ENCODE assay signal across 10 cellular contexts in the genomic region with DNA sequence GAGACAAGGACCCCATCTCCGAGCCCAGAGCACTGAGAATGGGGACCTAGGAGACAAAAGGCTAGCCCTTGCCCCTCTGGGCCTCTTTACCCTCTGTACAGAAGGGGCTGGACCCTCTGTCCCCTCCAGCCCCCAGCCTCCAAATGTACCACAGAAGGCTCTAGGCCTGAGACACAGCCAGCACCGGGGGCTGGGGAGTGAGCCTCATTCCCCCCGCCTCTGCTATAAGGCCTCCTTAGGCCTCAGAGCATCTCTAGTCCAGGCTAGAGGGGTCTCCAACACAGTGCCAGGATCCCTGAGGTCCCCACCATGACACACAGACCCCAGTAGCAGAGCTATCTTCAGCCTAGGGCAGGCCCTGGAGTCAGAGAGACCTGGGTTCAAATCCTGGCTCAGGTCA. TPM values are rescaled to one million over a fixed set of nuclear protein-coding genes. Genes with fewer than 3 reads are reported as not detected.
A peak's percentile ranks its signal among the peaks of the same experiment; 100 is the strongest.
DNase-seq lines count a peak whose midpoint lies in the region; ATAC-seq, FAIRE-seq and TF ChIP-seq lines count a peak whose summit lies in the region.
"Had no signal": no experiment of that assay in that cellular context is flagged by ENCODE, and none has a peak within 500 bp of the region (broad histone marks: within the 10 kb centered on the region; RNA-seq: fewer than 3 reads in every experiment).

No MANE protein-coding gene starts in this region.

- no peak for TF ChIP-seq CTCF in OCI-LY1 (IDR thresholded peaks at IDR 0.05; ENCODE audit: low read length)
- TF ChIP-seq CTCF in endothelial cell of umbilical vein (IDR thresholded peaks at IDR 0.05; ENCODE audit: extremely low read depth in 1 of 2, insufficient read depth in 1 of 2, low read depth in 1 of 2, low read length in 2 of 2): no peak
- TF ChIP-seq CTCF in pancreas (IDR thresholded peaks at IDR 0.05): no peak
- TF ChIP-seq CTCF in GM13976 (IDR thresholded peaks at IDR 0.05; ENCODE audit: borderline replicate concordance, control extremely low read depth, extremely low read depth, insufficient read depth, missing control alignments): no peak

- H3K9me1 ChIP-seq in endothelial cell of umbilical vein (replicated peaks; ENCODE audit: control insufficient read depth, extremely low read depth, insufficient read depth, low read length): no peaks in the 10 kb centered on the region

- H3K9me2 ChIP-seq in OCI-LY1 (ENCODE audit: low read depth, low read length): no peaks in the 10 kb centered on the region

- H3K4me2 ChIP-seq in OCI-LY1 (ENCODE audit: low read length) (peak overlapping the region; percentile 94; the same call in 1 of the 2 replicates), endothelial cell of umbilical vein (ENCODE audit: insufficient read depth, low read length) (peak overlapping the region; percentile 74)

- peaks cover 36% of the 10 kb centered on the region for H3K4me1 ChIP-seq in CD4-positive, CD25-positive, alpha-beta regulatory T cell (ENCODE audit: control insufficient read depth, insufficient read depth, low read length, poor library complexity, severe bottlenecking)
- H3K4me1 ChIP-seq in OCI-LY1 (ENCODE audit: insufficient read depth, low read length, severe bottlenecking) (peaks cover 53% of the 10 kb centered on the region), endothelial cell of umbilical vein (ENCODE audit: control insufficient read depth, extremely low read depth, insufficient read depth, low read length) (peaks cover 29% of the 10 kb centered on the region), pancreas (peaks cover 12 to 29% (median 27%) of the 10 kb centered on the region in 3 donors)

- FAIRE-seq in endothelial cell of umbilical vein (lab: Jason Lieb, UNC) (no peak), pancreas (lab: Jason Lieb, UNC) (no peak)

- H3K9me3 Mint-ChIP-seq in CD4-positive, CD25-positive, alpha-beta regulatory T cell: no peaks in the 10 kb centered on the region

- WGBS in pancreas, 2 donors: 82 to 83% methylated on average over 3 of the region's 3 CpGs

- H3K27ac Mint-ChIP-seq in CD4-positive, CD25-positive, alpha-beta regulatory T cell: no peak overlapping the region

- no peaks in the 10 kb centered on the region for H3K36me3 ChIP-seq in CD4-positive, CD25-positive, alpha-beta regulatory T cell (ENCODE audit: control insufficient read depth, insufficient read depth, low read length)
- H3K36me3 ChIP-seq in OCI-LY1 (ENCODE audit: insufficient read depth, low read length) (no peaks in the 10 kb centered on the region), endothelial cell of umbilical vein (ENCODE audit: control insufficient read depth in 2 of 2, extremely low read depth in 1 of 2, insufficient read depth in 2 of 2, low read length in 2 of 2) (peaks cover 18 to 35% of the 10 kb centered on the region in 2 experiments), pancreas (peaks cover under 1 to 31% (median 12%) of the 10 kb centered on the region in 3 donors)

- TF ChIP-seq POLR2A in endothelial cell of umbilical vein (IDR thresholded peaks at IDR 0.05; ENCODE audit: low read depth, low read length): no peak

- dilution Hi-C loops in endothelial cell of umbilical vein (cut with MboI; ENCODE audit: extremely low pct_ligation_motif_present, low sequenced_read_pairs): no loop called here

- POLR2A ChIA-PET in endothelial cell of umbilical vein (lab: Charles Lee): interaction anchor here (2.5 kb wide), 1 partner anchor 117 kb away, joined by 24 read pairs; the partner anchor contains the start of genes MORC2 and TUG1

- BruUV-seq in endothelial cell of umbilical vein (replicated peaks; lab: Mats Ljungman, UMichigan): no TSS peak

- H3K4me1 Mint-ChIP-seq in CD4-positive, CD25-positive, alpha-beta regulatory T cell: peaks cover 0 to 37% (median 14%) of the 10 kb centered on the region in 4 donors

- ATAC-seq in CD4-positive, CD25-positive, alpha-beta regulatory T cell (ENCODE audit: low read depth in 2 of 2): no peak
- no peak for ATAC-seq in pancreas
- ATAC-seq: esophagus mucosa had no signal

- H3F3A ChIP-seq in OCI-LY1 (ENCODE audit: insufficient read depth, low read length): no peaks in the 10 kb centered on the region

- H3K4me3 ChIP-seq in CD4-positive, CD25-positive, alpha-beta regulatory T cell (ENCODE audit: low read depth, low read length): no peak overlapping the region
- H3K4me3 ChIP-seq in OCI-LY1 (ENCODE audit: low read depth, low read length, poor library complexity, severe bottlenecking) (no peak overlapping the region), endothelial cell of umbilical vein (replicated peaks in 1 of 3; ENCODE audit: insufficient read depth in 1 of 3, low read depth in 1 of 3, low read length in 3 of 3) (peak overlapping the region in 1 of 3 experiments; percentile 71), pancreas (peak overlapping the region in 1 of 4 donors; percentile 60)

- H3K27me3 Mint-ChIP-seq in CD4-positive, CD25-positive, alpha-beta regulatory T cell: no peaks in the 10 kb centered on the region

- H3K36me3 Mint-ChIP-seq in CD4-positive, CD25-positive, alpha-beta regulatory T cell: no peaks in the 10 kb centered on the region

- H2AFZ ChIP-seq in OCI-LY1 (ENCODE audit: low read length) (no peak overlapping the region), endothelial cell of umbilical vein (ENCODE audit: low read depth, low read length) (no peak overlapping the region)

- H3K27me3 ChIP-seq in CD4-positive, CD25-positive, alpha-beta regulatory T cell (ENCODE audit: control insufficient read depth, insufficient read depth, low read length): no peaks in the 10 kb centered on the region
- H3K27me3 ChIP-seq in OCI-LY1 (ENCODE audit: insufficient read depth, low read length): no peaks in the 10 kb centered on the region
- no peaks in the 10 kb centered on the region for H3K27me3 ChIP-seq in endothelial cell of umbilical vein (ENCODE audit: control insufficient read depth in 2 of 2, insufficient read depth in 2 of 2, low read length in 2 of 2)
- H3K27me3 ChIP-seq in pancreas: no peaks in the 10 kb centered on the region

- intact Hi-C loops in endothelial cell of umbilical vein (cut with micrococcal nuclease): loop anchor here (1.0 kb wide), 2 partner anchors 138 to 323 kb away; no protein-coding TSS in a partner anchor
- intact Hi-C loops in pancreas (cut with DNase I): loop anchor here in 2 of 3 donors (5.0 kb wide), 2 partner anchors 134 to 139 kb away; no protein-coding TSS in a partner anchor

- H3K79me2 ChIP-seq in OCI-LY1 (ENCODE audit: insufficient read depth, low read length) (no peaks in the 10 kb centered on the region), endothelial cell of umbilical vein (ENCODE audit: control insufficient read depth, insufficient read depth, low read length) (peaks cover 80% of the 10 kb centered on the region)

- H3K9me3 ChIP-seq in CD4-positive, CD25-positive, alpha-beta regulatory T cell (ENCODE audit: control insufficient read depth in 2 of 2, low read length in 2 of 2): no peaks in the 10 kb centered on the region
- no peaks in the 10 kb centered on the region for H3K9me3 ChIP-seq in OCI-LY1 (ENCODE audit: low read length)
- H3K9me3 ChIP-seq in endothelial cell of umbilical vein (replicated peaks; ENCODE audit: control insufficient read depth, insufficient read depth, low read length): no peaks in the 10 kb centered on the region
- H3K9me3 ChIP-seq in pancreas: no peaks in the 10 kb centered on the region

- peak overlapping the region; percentile 51 to 89 (median 76) for H3K4me3 Mint-ChIP-seq in CD4-positive, CD25-positive, alpha-beta regulatory T cell

- in situ Hi-C loops in GM13976 (cut with MboI; ENCODE audit: low sequenced_read_pairs, unreplicated experiment): no loop called here

- CTCF ChIA-PET in endothelial cell of umbilical vein (lab: Charles Lee): interaction anchor here (1.0 to 5.4 kb wide), 12 partner anchors 9 to 323 kb away, joined by 3 to 150 read pairs (median 15); partner anchors contain the start of genes PLA2G3 and SELENOM

- no peak overlapping the region for H3K27ac ChIP-seq in CD4-positive, CD25-positive, alpha-beta regulatory T cell (ENCODE audit: insufficient read depth, low read length, poor library complexity, severe bottlenecking)
- H3K27ac ChIP-seq in OCI-LY1 (ENCODE audit: low read depth, low read length, poor library complexity, severe bottlenecking) (no peak overlapping the region), endothelial cell of umbilical vein (ENCODE audit: insufficient read depth, low read depth, low read length) (peak overlapping the region; percentile 78), pancreas (peak overlapping the region; percentile 84 to 94 (median 88))

- no peak overlapping the region; the same call in 1 of the 2 replicates for H3K9ac ChIP-seq in OCI-LY1 (ENCODE audit: low read length)
- peak overlapping the region; percentile 76 for H3K9ac ChIP-seq in endothelial cell of umbilical vein (replicated peaks; ENCODE audit: extremely low read depth, insufficient read depth, low read length)

- no peak for DNase-seq in CD4-positive, CD25-positive, alpha-beta regulatory T cell
- DNase-seq in endothelial cell of umbilical vein (ENCODE audit: low read depth, low spot score) (no peak), pancreas (peak in 2 of 6 donors; percentile 14 to 41), NCI-H1092 treated with DMSO at 0.1 percent for 48 hours (lab: John Stamatoyannopoulos, UW) (no peak), ecto neural progenitor cell (ENCODE audit: low spot score) (no peak), GM13976 (ENCODE audit: low spot score) (no peak), dedifferentiated amniotic fluid mesenchymal stem cell (ENCODE audit: extremely low spot score) (no peak)

- no peaks in the 10 kb centered on the region for H4K20me1 ChIP-seq in OCI-LY1 (ENCODE audit: insufficient read depth, low read length)
- H4K20me1 ChIP-seq in endothelial cell of umbilical vein (replicated peaks; ENCODE audit: control insufficient read depth, extremely low read depth, insufficient read depth, low read length): no peaks in the 10 kb centered on the region

RNA-seq across cellular contexts. Expression of gene SMTN, which starts 4.8 kb away (rescaled TPM):
- total RNA-seq in CD4-positive, CD25-positive, alpha-beta regulatory T cell: 6.5 TPM
- under 1 TPM in 3 of 4 donors, not detected in 1; 0.33 to 0.78 (median 0.47) TPM for polyA plus RNA-seq in CD4-positive, CD25-positive, alpha-beta regulatory T cell
- 197 and 201 TPM in 2 replicates for total RNA-seq in endothelial cell of umbilical vein
- polyA plus RNA-seq in endothelial cell of umbilical vein: 56.0 and 59.0 TPM in 2 replicates
- polyA plus RNA-seq in endothelial cell of umbilical vein (2011; cell fraction: cytosol; rRNA removed): 34.9 and 37.7 TPM in 2 replicates
- 164 and 190 TPM in 2 replicates for polyA plus RNA-seq in endothelial cell of umbilical vein (2011; cell fraction: nucleus; rRNA removed)
- polyA plus RNA-seq in endothelial cell of umbilical vein (2012): 51.7 and 108 TPM in 2 replicates
- polyA minus RNA-seq in endothelial cell of umbilical vein: 37.2 and 45.0 TPM in 2 replicates
- polyA minus RNA-seq in endothelial cell of umbilical vein (2011; cell fraction: cytosol; rRNA and poly(A)+ RNA removed): 7.0 TPM
- 46.6 and 75.9 TPM in 2 replicates for polyA minus RNA-seq in endothelial cell of umbilical vein (2011; cell fraction: nucleus; rRNA and poly(A)+ RNA removed)
- 10 to 100 TPM; 25.5 to 51.2 (median 37.7) TPM for total RNA-seq in pancreas
- polyA plus RNA-seq in pancreas: 10 to 100 TPM; 68.1 to 77.4 TPM

RNA-seq across cellular contexts. Expression of gene SELENOM, which starts 21.4 kb away (rescaled TPM):
- total RNA-seq in CD4-positive, CD25-positive, alpha-beta regulatory T cell: 30.6 TPM
- 100 to 1,000 TPM; 113 to 142 (median 133) TPM for polyA plus RNA-seq in CD4-positive, CD25-positive, alpha-beta regulatory T cell
- total RNA-seq in endothelial cell of umbilical vein (29.6 TPM in 2 replicates), pancreas (10 to 100 TPM; 46.1 to 62.4 (median 54.4) TPM)
- polyA plus RNA-seq in endothelial cell of umbilical vein (87.1 and 132 TPM in 2 replicates), pancreas (100 to 1,000 TPM; 118 TPM)
- polyA plus RNA-seq in endothelial cell of umbilical vein (2011; cell fraction: cytosol; rRNA removed): 35.4 and 66.1 TPM in 2 replicates
- polyA plus RNA-seq in endothelial cell of umbilical vein (2011; cell fraction: nucleus; rRNA removed): 27.3 and 31.4 TPM in 2 replicates
- 26.4 and 50.3 TPM in 2 replicates for polyA plus RNA-seq in endothelial cell of umbilical vein (2012)
- polyA minus RNA-seq in endothelial cell of umbilical vein: 12.0 and 16.9 TPM in 2 replicates
- 1.4 TPM for polyA minus RNA-seq in endothelial cell of umbilical vein (2011; cell fraction: cytosol; rRNA and poly(A)+ RNA removed)
- 9.3 and 15.6 TPM in 2 replicates for polyA minus RNA-seq in endothelial cell of umbilical vein (2011; cell fraction: nucleus; rRNA and poly(A)+ RNA removed)

RNA-seq across cellular contexts. Expression of gene INPP5J, which starts 36.8 kb away (rescaled TPM):
- total RNA-seq in CD4-positive, CD25-positive, alpha-beta regulatory T cell: not detected
- polyA plus RNA-seq in CD4-positive, CD25-positive, alpha-beta regulatory T cell: under 1 TPM in 1 of 4 donors, not detected in 3; 0.47 TPM
- total RNA-seq in endothelial cell of umbilical vein (0.49 and 0.65 TPM in 2 replicates), pancreas (10 to 100 TPM in 2 of 6 donors, 1 to 10 TPM in 4; 4.5 to 12.7 (median 8.2) TPM)
- polyA plus RNA-seq in endothelial cell of umbilical vein (0.43 and 0.59 TPM in 2 replicates), pancreas (10 to 100 TPM; 23.0 to 25.0 TPM)
- polyA plus RNA-seq in endothelial cell of umbilical vein (2011; cell fraction: cytosol; rRNA removed): 0.25 and 0.45 TPM in 2 replicates
- polyA plus RNA-seq in endothelial cell of umbilical vein (2011; cell fraction: nucleus; rRNA removed): 2.2 and 2.4 TPM in 2 replicates
- 0.32 and 0.44 TPM in 2 replicates for polyA plus RNA-seq in endothelial cell of umbilical vein (2012)
- 0.39 and 1.0 TPM in 2 replicates for polyA minus RNA-seq in endothelial cell of umbilical vein
- polyA minus RNA-seq in endothelial cell of umbilical vein (2011; cell fraction: cytosol; rRNA and poly(A)+ RNA removed): 5.3 TPM
- 0.53 and 0.58 TPM in 2 replicates for polyA minus RNA-seq in endothelial cell of umbilical vein (2011; cell fraction: nucleus; rRNA and poly(A)+ RNA removed)

RNA-seq across cellular contexts. Expression of gene PLA2G3, which starts 54.4 kb away (rescaled TPM):
- not detected for total RNA-seq in CD4-positive, CD25-positive, alpha-beta regulatory T cell
- not detected for polyA plus RNA-seq in CD4-positive, CD25-positive, alpha-beta regulatory T cell
- total RNA-seq in endothelial cell of umbilical vein: 0.75 and 1.0 TPM in 2 replicates
- polyA plus RNA-seq in endothelial cell of umbilical vein: 0.84 and 0.91 TPM in 2 replicates
- polyA plus RNA-seq in endothelial cell of umbilical vein (2011; cell fraction: cytosol; rRNA removed): 0.50 and 0.55 TPM in 2 replicates
- 0.43 and 0.49 TPM in 2 replicates for polyA plus RNA-seq in endothelial cell of umbilical vein (2011; cell fraction: nucleus; rRNA removed)
- polyA plus RNA-seq in endothelial cell of umbilical vein (2012): 0.16 and 0.25 TPM in 2 replicates
- 0.41 and 0.76 TPM in 2 replicates for polyA minus RNA-seq in endothelial cell of umbilical vein
- not detected for polyA minus RNA-seq in endothelial cell of umbilical vein (2011; cell fraction: cytosol; rRNA and poly(A)+ RNA removed)
- 0.14 and 0.29 TPM in 2 replicates for polyA minus RNA-seq in endothelial cell of umbilical vein (2011; cell fraction: nucleus; rRNA and poly(A)+ RNA removed)
- total RNA-seq in pancreas: not detected
- polyA plus RNA-seq in pancreas: under 1 TPM in 1 of 2 donors, not detected in 1; 0.02 TPM
- total RNA-seq: activated CD8-positive, alpha-beta memory T cell treated with anti-CD3 and anti-CD28 coated beads for 36 hours had no signal

Comparison
In these comparisons a context has a peak if more than half of its experiments do, and no peak if none do; other contexts are left out.
1. H3K27ac ChIP-seq: peak in endothelial cell of umbilical vein (single experiment) and pancreas (4 of 4); none in CD4-positive, CD25-positive, alpha-beta regulatory T cell (single experiment) and OCI-LY1 (single experiment).